7 cellular contexts compared by ENCODE assay signal in the genomic region with DNA sequence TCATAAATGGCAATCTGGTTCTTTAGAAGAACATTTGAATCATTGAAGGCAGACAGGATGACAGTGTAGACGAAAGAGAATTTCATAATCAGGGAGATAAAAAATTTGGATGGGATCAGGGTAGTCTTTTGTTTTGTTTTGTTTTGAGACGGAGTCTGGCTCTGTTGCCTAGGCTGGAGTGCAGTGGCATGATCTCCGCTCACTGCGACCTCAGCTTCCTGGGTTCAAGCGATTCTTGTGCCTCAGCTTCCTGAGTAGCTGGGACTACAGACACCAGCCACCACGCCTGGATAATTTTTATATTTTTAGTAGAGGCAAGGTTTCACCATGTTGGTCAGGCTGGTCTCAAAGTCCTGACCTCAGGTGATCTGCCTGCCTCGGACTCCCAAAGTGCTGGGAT. TPM values are rescaled to one million over a fixed set of nuclear protein-coding genes. Genes with fewer than 3 reads are reported as not detected.
DNase-seq lines count a peak whose midpoint lies in the region; TF ChIP-seq lines count a peak whose summit lies in the region.
"Not testable (repeated sequence)": the region's sequence is repeated elsewhere in the genome, so short reads cannot be mapped to it uniquely, and the experiment has no call there.

No MANE protein-coding gene starts in this region.

- H3K36me3 ChIP-seq in Caco-2 (ENCODE audit: control insufficient read depth, insufficient read depth, low read length); OCI-LY7 (ENCODE audit: insufficient read depth, low read length): not testable (repeated sequence)

- H3K27me3 Mint-ChIP-seq in Caco-2 (ENCODE audit: insufficient read depth, unreplicated experiment); activated CD4-positive, alpha-beta memory T cell treated with anti-CD3 and anti-CD28 coated beads for 36 hours; activated naive CD4-positive, alpha-beta T cell treated with anti-CD3 and anti-CD28 coated beads for 36 hours (ENCODE audit: low read depth); progenitor cell of endocrine pancreas: not testable (repeated sequence)

- H3K27ac ChIP-seq in OCI-LY7 (ENCODE audit: low read depth, low read length, poor library complexity, severe bottlenecking), result not testable (repeated sequence)

- peaks cover 26% of the 10 kb centered on the region for H3K4me1 Mint-ChIP-seq in Caco-2 (ENCODE audit: low read depth, unreplicated experiment)
- peaks cover 52% of the 10 kb centered on the region for H3K4me1 Mint-ChIP-seq in activated CD4-positive, alpha-beta memory T cell treated with anti-CD3 and anti-CD28 coated beads for 36 hours (ENCODE audit: low read depth)
- peaks cover 42% of the 10 kb centered on the region for H3K4me1 Mint-ChIP-seq in activated naive CD4-positive, alpha-beta T cell treated with anti-CD3 and anti-CD28 coated beads for 36 hours (ENCODE audit: low read depth)
- peaks cover 12% of the 10 kb centered on the region for H3K4me1 Mint-ChIP-seq in progenitor cell of endocrine pancreas (ENCODE audit: low read depth)

- H3K9me2 ChIP-seq in OCI-LY7 (ENCODE audit: insufficient read depth, low read length), result not testable (repeated sequence)

- H3K36me3 Mint-ChIP-seq in Caco-2 (ENCODE audit: insufficient read depth, unreplicated experiment), result peaks cover 58% of the 10 kb centered on the region
- H3K36me3 Mint-ChIP-seq in activated CD4-positive, alpha-beta memory T cell treated with anti-CD3 and anti-CD28 coated beads for 36 hours, result peaks cover 16% of the 10 kb centered on the region
- H3K36me3 Mint-ChIP-seq in activated naive CD4-positive, alpha-beta T cell treated with anti-CD3 and anti-CD28 coated beads for 36 hours (ENCODE audit: low read depth), result peaks cover 19% of the 10 kb centered on the region
- not testable (repeated sequence) for H3K36me3 Mint-ChIP-seq in progenitor cell of endocrine pancreas (ENCODE audit: insufficient read depth)

- TF ChIP-seq CTCF in Caco-2 (IDR thresholded peaks at IDR 0.05; ENCODE audit: insufficient read depth in 1 of 2, low read depth in 1 of 2, low read length in 1 of 2, severe bottlenecking in 1 of 2, unreplicated experiment in 1 of 2); OCI-LY7 (conservative IDR thresholded peaks at IDR 0.05; ENCODE audit: low read length); progenitor cell of endocrine pancreas (IDR thresholded peaks at IDR 0.05; ENCODE audit: unreplicated experiment): not testable (repeated sequence)

- not testable (repeated sequence) for H3K4me3 ChIP-seq in Caco-2 (ENCODE audit: low read depth, low read length); OCI-LY7 (ENCODE audit: low read depth, low read length, poor library complexity, severe bottlenecking)

- BruUV-seq in Caco-2 (replicated peaks; lab: Mats Ljungman, UMichigan); OCI-LY7 (replicated peaks; lab: Mats Ljungman, UMichigan): not testable (repeated sequence)

- H3K9me3 Mint-ChIP-seq in Caco-2 (ENCODE audit: unreplicated experiment); activated CD4-positive, alpha-beta memory T cell treated with anti-CD3 and anti-CD28 coated beads for 36 hours; activated naive CD4-positive, alpha-beta T cell treated with anti-CD3 and anti-CD28 coated beads for 36 hours; progenitor cell of endocrine pancreas (ENCODE audit: low read depth): not testable (repeated sequence)

- H3K9me3 ChIP-seq in Caco-2; OCI-LY7 (ENCODE audit: low read length): not testable (repeated sequence)

- H3K4me3 Mint-ChIP-seq in Caco-2 (ENCODE audit: unreplicated experiment), result peak overlapping the region; percentile 47
- H3K4me3 Mint-ChIP-seq in activated CD4-positive, alpha-beta memory T cell treated with anti-CD3 and anti-CD28 coated beads for 36 hours, result peak overlapping the region; percentile 43
- peak overlapping the region; percentile 98 for H3K4me3 Mint-ChIP-seq in activated naive CD4-positive, alpha-beta T cell treated with anti-CD3 and anti-CD28 coated beads for 36 hours
- H3K4me3 Mint-ChIP-seq in progenitor cell of endocrine pancreas (ENCODE audit: low read depth), result not testable (repeated sequence)

- intact Hi-C loops in Caco-2 (cut with micrococcal nuclease; ENCODE audit: unreplicated experiment); OCI-LY7 (cut with micrococcal nuclease; ENCODE audit: unreplicated experiment): not testable (repeated sequence)
- intact Hi-C loops in activated CD4-positive, alpha-beta memory T cell treated with anti-CD3 and anti-CD28 coated beads for 36 hours (cut with micrococcal nuclease), result loop anchor here (5.0 kb wide), 1 partner anchor 68 kb away; no protein-coding TSS in a partner anchor
- intact Hi-C loops in activated naive CD4-positive, alpha-beta T cell treated with anti-CD3 and anti-CD28 coated beads for 36 hours (cut with micrococcal nuclease), result loop anchor here (5.0 kb wide), 1 partner anchor 402 kb away; a partner anchor contains a TSS

- not testable (repeated sequence) for H3K27ac Mint-ChIP-seq in Caco-2 (ENCODE audit: unreplicated experiment)
- H3K27ac Mint-ChIP-seq in activated CD4-positive, alpha-beta memory T cell treated with anti-CD3 and anti-CD28 coated beads for 36 hours, result peak overlapping the region; percentile 49
- peak overlapping the region; percentile 9 for H3K27ac Mint-ChIP-seq in activated naive CD4-positive, alpha-beta T cell treated with anti-CD3 and anti-CD28 coated beads for 36 hours
- peak overlapping the region; percentile 49 for H3K27ac Mint-ChIP-seq in progenitor cell of endocrine pancreas

- H3K27me3 ChIP-seq in Caco-2 (replicated peaks; ENCODE audit: control insufficient read depth, insufficient read depth, low read length), result not testable (repeated sequence)

- DNase-seq in Caco-2; OCI-LY7 (ENCODE audit: low spot score); progenitor cell of endocrine pancreas (ENCODE audit: low spot score, unreplicated experiment): not testable (repeated sequence)
- peak; percentile 34 for DNase-seq in activated CD4-positive, alpha-beta memory T cell treated with anti-CD3 and anti-CD28 coated beads for 36 hours
- peak; percentile 38 for DNase-seq in activated naive CD4-positive, alpha-beta T cell treated with anti-CD3 and anti-CD28 coated beads for 36 hours
- peak; percentile 57 for DNase-seq in central memory CD4-positive, alpha-beta T cell
- peak; percentile 14 for DNase-seq in mesenteric fat pad (ENCODE audit: low spot score)

- POLR2A ChIA-PET in Caco-2 (lab: Charles Lee), result not testable (repeated sequence)
- POLR2A ChIA-PET in OCI-LY7 (lab: Charles Lee), result interaction anchor here (0.6 to 0.7 kb wide), 2 partner anchors 26 to 563 kb away, joined by 3 read pairs; no protein-coding TSS in a partner anchor
- POLR2A ChIA-PET in activated CD4-positive, alpha-beta memory T cell treated with anti-CD3 and anti-CD28 coated beads for 36 hours (lab: Charles Lee), result interaction anchor here (1.0 to 5.4 kb wide), 2 partner anchors 12 to 22 kb away, joined by 3 to 66 read pairs; a partner anchor contains a TSS

- H2AFZ ChIP-seq in OCI-LY7 (ENCODE audit: low read length), result not testable (repeated sequence)

- not testable (repeated sequence) for H3K4me1 ChIP-seq in Caco-2
- peaks cover 28% of the 10 kb centered on the region for H3K4me1 ChIP-seq in OCI-LY7 (ENCODE audit: insufficient read depth, low read length, poor library complexity, severe bottlenecking)

- peak overlapping the region; percentile 77; the same call in 1 of the 2 replicates for H3K4me2 ChIP-seq in OCI-LY7 (ENCODE audit: low read length)

- H4K20me1 ChIP-seq in OCI-LY7 (ENCODE audit: insufficient read depth, low read length), result not testable (repeated sequence)

- H3K79me2 ChIP-seq in OCI-LY7 (ENCODE audit: insufficient read depth, low read depth, low read length), result peaks cover 35% of the 10 kb centered on the region; the same call in 1 of the 2 replicates

- CTCF ChIA-PET in Caco-2 (lab: Charles Lee), result interaction anchor here (0.7 kb wide), 1 partner anchor 99 kb away, joined by 3 read pairs; no protein-coding TSS in a partner anchor
- CTCF ChIA-PET in OCI-LY7 (lab: Charles Lee; ENCODE audit: unreplicated experiment); activated CD4-positive, alpha-beta memory T cell treated with anti-CD3 and anti-CD28 coated beads for 36 hours (lab: Charles Lee): not testable (repeated sequence)
- CTCF ChIA-PET in activated naive CD4-positive, alpha-beta T cell treated with anti-CD3 and anti-CD28 coated beads for 36 hours (lab: Charles Lee), result interaction anchor here (0.6 kb wide), 1 partner anchor 98 kb away, joined by 3 read pairs; no protein-coding TSS in a partner anchor

RNA-seq across cellular contexts. Expression of a gene that starts 2.4 kb away (rescaled TPM):
- total RNA-seq in Caco-2 (2022) (66.2 TPM in 2 replicates), OCI-LY7 (2022) (41.1 and 44.5 TPM in 2 replicates), mesenteric fat pad (66.8 TPM), progenitor cell of endocrine pancreas (46.0 and 49.5 TPM in 2 replicates)
- total RNA-seq in OCI-LY7 (2014; rRNA removed; shearing (Covaris generic)), result 29.6 and 36.0 TPM in 2 replicates
- 10 to 100 TPM; 42.2 to 46.8 TPM for total RNA-seq in activated CD4-positive, alpha-beta memory T cell treated with anti-CD3 and anti-CD28 coated beads for 36 hours
- 10 to 100 TPM; 38.1 to 40.0 TPM for total RNA-seq in activated naive CD4-positive, alpha-beta T cell treated with anti-CD3 and anti-CD28 coated beads for 36 hours

RNA-seq across cellular contexts. Expression of a gene that starts 22.9 kb away (rescaled TPM):
- total RNA-seq in Caco-2 (2022), result 287 and 288 TPM in 2 replicates
- 49.0 and 52.1 TPM in 2 replicates for total RNA-seq in OCI-LY7 (2014; rRNA removed; shearing (Covaris generic))
- 115 and 150 TPM in 2 replicates for total RNA-seq in OCI-LY7 (2022)
- 100 to 1,000 TPM; 169 to 170 TPM for total RNA-seq in activated CD4-positive, alpha-beta memory T cell treated with anti-CD3 and anti-CD28 coated beads for 36 hours
- total RNA-seq in activated naive CD4-positive, alpha-beta T cell treated with anti-CD3 and anti-CD28 coated beads for 36 hours, result 100 to 1,000 TPM; 136 to 138 TPM
- total RNA-seq in mesenteric fat pad, result 286 TPM
- total RNA-seq in progenitor cell of endocrine pancreas, result 287 and 288 TPM in 2 replicates
